Comparison of ENCODE assay signal across 9 cellular contexts in the genomic region with DNA sequence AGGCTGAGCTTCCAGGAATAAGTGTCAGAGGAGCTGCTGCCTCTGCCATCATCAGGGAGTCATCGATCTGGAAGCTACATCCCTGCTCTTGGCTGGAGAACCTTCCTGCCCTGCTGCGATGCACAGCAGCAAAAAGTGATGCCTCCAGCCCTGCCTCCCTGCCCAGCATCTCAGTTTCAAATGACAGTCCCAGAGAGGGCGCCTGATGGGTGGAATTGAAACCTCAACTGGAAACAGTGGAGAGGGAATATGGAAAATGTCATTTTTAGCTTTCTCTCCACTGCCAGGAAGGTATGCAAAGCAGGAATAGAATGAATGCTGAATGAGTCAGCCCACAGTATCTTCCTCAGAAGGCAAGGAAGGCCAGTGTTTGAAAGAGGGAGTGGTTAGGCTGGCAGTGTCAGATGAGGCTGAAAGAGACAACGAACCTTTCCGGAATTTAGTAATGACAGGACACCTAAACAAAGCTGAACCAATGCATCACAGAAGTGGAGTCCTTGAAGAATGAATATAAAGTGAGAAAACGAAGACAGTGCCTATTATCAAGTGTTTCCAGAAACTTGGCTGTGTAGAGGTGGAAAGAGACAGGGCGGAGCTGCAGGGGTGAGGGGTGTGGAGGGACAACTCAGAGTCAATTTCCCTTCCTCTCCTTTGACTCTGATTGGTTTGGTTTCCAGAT.
A peak's percentile ranks its signal among the peaks of the same experiment; 100 is the strongest.
DNase-seq lines count a peak whose midpoint lies in the region; ATAC-seq and TF ChIP-seq lines count a peak whose summit lies in the region.
"Had no signal": no experiment of that assay in that cellular context is flagged by ENCODE, and none has a peak within 500 bp of the region (broad histone marks: within the 10 kb centered on the region; RNA-seq: fewer than 3 reads in every experiment).

No MANE protein-coding gene starts in this region.

- peaks cover 33% of the 10 kb centered on the region for H3K4me1 Mint-ChIP-seq in glutamatergic neuron (ENCODE audit: low read depth, unreplicated experiment)
- peaks cover 8% of the 10 kb centered on the region for H3K4me1 Mint-ChIP-seq in activated T-cell treated with anti-CD3 and anti-CD28 coated beads, Interleukin-2, amount 50 U/mL, for 72 hours (ENCODE audit: low read depth)

- peak overlapping the region; percentile 92 for H3K27ac Mint-ChIP-seq in glutamatergic neuron (ENCODE audit: unreplicated experiment)
- H3K27ac Mint-ChIP-seq in activated T-cell treated with anti-CD3 and anti-CD28 coated beads, Interleukin-2, amount 50 U/mL, for 72 hours: no peak overlapping the region

- no peak for TF ChIP-seq CTCF in glutamatergic neuron (IDR thresholded peaks at IDR 0.05; ENCODE audit: partially characterized antibody, unreplicated experiment)

- peaks cover 14% of the 10 kb centered on the region for H3K9me3 Mint-ChIP-seq in glutamatergic neuron (ENCODE audit: unreplicated experiment)
- H3K9me3 Mint-ChIP-seq in activated T-cell treated with anti-CD3 and anti-CD28 coated beads, Interleukin-2, amount 50 U/mL, for 72 hours: no peaks in the 10 kb centered on the region

- no peaks in the 10 kb centered on the region for H3K36me3 Mint-ChIP-seq in glutamatergic neuron (ENCODE audit: unreplicated experiment)
- no peaks in the 10 kb centered on the region for H3K36me3 Mint-ChIP-seq in activated T-cell treated with anti-CD3 and anti-CD28 coated beads, Interleukin-2, amount 50 U/mL, for 72 hours (ENCODE audit: insufficient read depth in 2 of 2)

- peaks cover 9% of the 10 kb centered on the region for H3K27me3 Mint-ChIP-seq in glutamatergic neuron (ENCODE audit: unreplicated experiment)
- peaks cover 30% of the 10 kb centered on the region for H3K27me3 Mint-ChIP-seq in activated T-cell treated with anti-CD3 and anti-CD28 coated beads, Interleukin-2, amount 50 U/mL, for 72 hours (ENCODE audit: low read depth)

- no peak for DNase-seq in left cardiac atrium
- no peak for DNase-seq in left ventricle myocardium superior
- peak; percentile 30 to 62 for DNase-seq in SW 1271 (lab: John Stamatoyannopoulos, UW)
- DNase-seq in glutamatergic neuron: no peak
- no peak for DNase-seq in activated T-cell treated with anti-CD3 and anti-CD28 coated beads, Interleukin-2, amount 50 U/mL, for 72 hours
- DNase-seq: esophagus squamous epithelium had no signal

- peak overlapping the region; percentile 72 for H3K4me3 Mint-ChIP-seq in glutamatergic neuron (ENCODE audit: unreplicated experiment)
- H3K4me3 Mint-ChIP-seq in activated T-cell treated with anti-CD3 and anti-CD28 coated beads, Interleukin-2, amount 50 U/mL, for 72 hours: no peak overlapping the region

- intact Hi-C loops in left cardiac atrium (cut with DNase I) (no loop called here), left ventricle myocardium superior (cut with micrococcal nuclease) (no loop called here)

- ATAC-seq in left cardiac atrium: peak; percentile 56 to 92
- no peak for ATAC-seq in left ventricle myocardium superior
- no peak for ATAC-seq in HG02840 (IDR thresholded peaks at IDR 0.05; ENCODE audit: low FRiP score, unreplicated experiment)
- ATAC-seq in activated T-cell treated with anti-CD3 and anti-CD28 coated beads, Interleukin-2, amount 50 U/mL, for 72 hours (replicated peaks in 1 of 2): no peak
- ATAC-seq in HG02571 (IDR thresholded peaks at IDR 0.05; ENCODE audit: unreplicated experiment): no peak
- no peak for ATAC-seq in HG02610 (IDR thresholded peaks at IDR 0.05; ENCODE audit: unreplicated experiment)

Comparison
In these comparisons a context has a peak if more than half of its experiments do, and no peak if none do; other contexts are left out.
1. ATAC-seq: peak in left cardiac atrium (2 of 2); none in left ventricle myocardium superior (single experiment), HG02840 (single experiment), activated T-cell treated with anti-CD3 and anti-CD28 coated beads, Interleukin-2, amount 50 U/mL, for 72 hours (0 of 2), HG02571 (single experiment) and HG02610 (single experiment).
2. DNase-seq: peak in SW 1271 (2 of 2); none in left cardiac atrium (single experiment), left ventricle myocardium superior (single experiment), glutamatergic neuron (single experiment) and activated T-cell treated with anti-CD3 and anti-CD28 coated beads, Interleukin-2, amount 50 U/mL, for 72 hours (0 of 2).